13 cellular contexts compared by ENCODE assay signal in genomic region chr5:19322716-19323485, GRCh38.
DNase-seq lines count a peak whose midpoint lies in the region; ATAC-seq, FAIRE-seq and TF ChIP-seq lines count a peak whose summit lies in the region.
"Had no signal": no experiment of that assay in that cellular context is flagged by ENCODE, and none has a peak within 500 bp of the region (broad histone marks: within the 10 kb centered on the region; RNA-seq: fewer than 3 reads in every experiment).

No MANE protein-coding gene starts in this region.

- TF ChIP-seq CTCF in K562 (IDR thresholded peaks at IDR 0.05 in 2 of 3, conservative IDR thresholded peaks at IDR 0.05 in 1 of 3; ENCODE audit: insufficient read depth in 2 of 3, low read depth in 1 of 3, low read length in 3 of 3) (no peak), osteoblast (IDR thresholded peaks at IDR 0.05; ENCODE audit: extremely low read depth, low read depth, low read length) (no peak), GM13976 (IDR thresholded peaks at IDR 0.05; ENCODE audit: borderline replicate concordance, control extremely low read depth, extremely low read depth, insufficient read depth, missing control alignments) (no peak)

- H3K27me3 Mint-ChIP-seq in activated CD4-positive, alpha-beta T cell treated with anti-CD3 and anti-CD28 coated beads for 36 hours = no peaks in the 10 kb centered on the region

- no peak for TF ChIP-seq EP300 in K562 (IDR thresholded peaks at IDR 0.05; ENCODE audit: low read length)

- H3K27ac ChIP-seq in K562 (ENCODE audit: extremely low read depth, low read depth, low read length) = no peak overlapping the region
- H3K27ac ChIP-seq in osteoblast (ENCODE audit: low read depth, low read length) = no peak overlapping the region

- H3K9me3 Mint-ChIP-seq in activated CD4-positive, alpha-beta T cell treated with anti-CD3 and anti-CD28 coated beads for 36 hours (ENCODE audit: low read depth) = peaks cover 11% of the 10 kb centered on the region

- H3K4me2 ChIP-seq in K562 (ENCODE audit: insufficient read depth, low read length) (no peak overlapping the region), osteoblast (ENCODE audit: insufficient read depth, low read length) (no peak overlapping the region)

- TF ChIP-seq POLR2A in K562 (conservative IDR thresholded peaks at IDR 0.05) = no peak

- TF ChIP-seq RAD21 in K562 (CRISPR knock-in tag; conservative IDR thresholded peaks at IDR 0.05 in 1 of 2, IDR thresholded peaks at IDR 0.05 in 1 of 2) = no peak

- H3K79me2 ChIP-seq in K562 (ENCODE audit: control insufficient read depth, insufficient read depth, low read length) (no peaks in the 10 kb centered on the region), osteoblast (ENCODE audit: insufficient read depth, low read length) (no peaks in the 10 kb centered on the region)

- no peaks in the 10 kb centered on the region for H3K36me3 ChIP-seq in K562 (ENCODE audit: control insufficient read depth, insufficient read depth, low read length)
- no peaks in the 10 kb centered on the region for H3K36me3 ChIP-seq in osteoblast (ENCODE audit: insufficient read depth, low read length)

- peak; percentile 56 for ATAC-seq in GM18511 (IDR thresholded peaks at IDR 0.05; ENCODE audit: unreplicated experiment)
- ATAC-seq in K562 = peak; percentile 80
- ATAC-seq in activated CD4-positive, alpha-beta T cell treated with anti-CD3 and anti-CD28 coated beads for 36 hours = no peak
- no peak for ATAC-seq in GM21423 (IDR thresholded peaks at IDR 0.05; ENCODE audit: unreplicated experiment)

- CTCF ChIA-PET in K562 (lab: Yijun Ruan, JAX; ENCODE audit: low intra/inter-chr PET ratio) = no interaction called here
- CTCF ChIA-PET in activated CD4-positive, alpha-beta T cell treated with anti-CD3 and anti-CD28 coated beads for 36 hours (lab: Charles Lee) = no interaction called here

- in situ Hi-C loops in K562 (cut with MboI) = no loop called here
- in situ Hi-C loops in GM13976 (cut with MboI; ENCODE audit: low sequenced_read_pairs, unreplicated experiment) = no loop called here

- POLR2A ChIA-PET in K562 (lab: Yijun Ruan, JAX) = interaction anchor here (1.1 kb wide), 1 partner anchor 15 kb away, joined by 3 read pairs; no protein-coding TSS in a partner anchor
- POLR2A ChIA-PET in activated CD4-positive, alpha-beta T cell treated with anti-CD3 and anti-CD28 coated beads for 36 hours (lab: Charles Lee) = no interaction called here

- no peaks in the 10 kb centered on the region for H3K4me1 ChIP-seq in K562 (replicated peaks in 1 of 2; ENCODE audit: control insufficient read depth in 2 of 2, insufficient read depth in 2 of 2, low read length in 2 of 2)
- H3K4me1 ChIP-seq in osteoblast (ENCODE audit: insufficient read depth, low read length) = no peaks in the 10 kb centered on the region

- WGBS in K562 (ENCODE audit: insufficient coverage, low coverage, missing lambda C conversion rate) = 6% methylated on average over 4 of the region's 4 CpGs

- BruUV-seq in K562 (replicated peaks; lab: Mats Ljungman, UMichigan) = no TSS peak

- H3K9ac ChIP-seq in K562 (ENCODE audit: insufficient read depth in 1 of 2, low read depth in 2 of 2, low read length in 2 of 2) = no peak overlapping the region

- H3K27me3 ChIP-seq in K562 (ENCODE audit: control insufficient read depth in 2 of 2, insufficient read depth in 2 of 2, low read length in 2 of 2) = no peaks in the 10 kb centered on the region
- no peaks in the 10 kb centered on the region for H3K27me3 ChIP-seq in osteoblast (ENCODE audit: insufficient read depth, low read length)

- H2AFZ ChIP-seq in K562 (ENCODE audit: low read depth, low read length) (peak overlapping the region; percentile 21; the same call in 1 of the 2 replicates), osteoblast (ENCODE audit: low read length) (no peak overlapping the region)

- no peaks in the 10 kb centered on the region for H3K4me1 Mint-ChIP-seq in activated CD4-positive, alpha-beta T cell treated with anti-CD3 and anti-CD28 coated beads for 36 hours

- H3K9me3 ChIP-seq in K562 (replicated peaks; ENCODE audit: control insufficient read depth, insufficient read depth, low read depth, low read length) (no peaks in the 10 kb centered on the region), osteoblast (ENCODE audit: low read depth, low read length) (no peaks in the 10 kb centered on the region)

- DNase-seq in LoVo (ENCODE audit: low spot score) = peak; percentile 51
- DNase-seq in K562 (ENCODE audit: extremely low read depth in 1 of 4, low spot score in 3 of 4) = peak in 2 of 4 experiments; percentile 19 to 49
- DNase-seq in osteoblast (ENCODE audit: insufficient read length, low spot score, missing footprints) = peak; percentile 9
- DNase-seq in activated CD4-positive, alpha-beta T cell treated with anti-CD3 and anti-CD28 coated beads for 36 hours = no peak
- no peak for DNase-seq in hepatic stellate cell (ENCODE audit: low spot score)
- no peak for DNase-seq in GM13976 (ENCODE audit: low spot score)
- DNase-seq: activated T-cell treated with anti-CD3 and anti-CD28 coated beads, Interleukin-2, amount 50 U/mL, for 48 hours; kidney; NCI-H1930; right cardiac atrium had no signal

- no peak overlapping the region for H3K4me3 Mint-ChIP-seq in activated CD4-positive, alpha-beta T cell treated with anti-CD3 and anti-CD28 coated beads for 36 hours

- peak; percentile 76 for FAIRE-seq in K562 (lab: Jason Lieb, UNC)
- FAIRE-seq: G401.6, kidney had no signal

- H3K27ac Mint-ChIP-seq in activated CD4-positive, alpha-beta T cell treated with anti-CD3 and anti-CD28 coated beads for 36 hours = no peak overlapping the region

- H3K9me1 ChIP-seq in K562 (ENCODE audit: control insufficient read depth, insufficient read depth, low read length) = no peaks in the 10 kb centered on the region

- intact Hi-C loops in K562 (cut with micrococcal nuclease) = no loop called here
- intact Hi-C loops in activated CD4-positive, alpha-beta T cell treated with anti-CD3 and anti-CD28 coated beads for 36 hours (cut with DNase I, micrococcal nuclease) = no loop called here

- H3K36me3 Mint-ChIP-seq in activated CD4-positive, alpha-beta T cell treated with anti-CD3 and anti-CD28 coated beads for 36 hours (ENCODE audit: low read depth) = no peaks in the 10 kb centered on the region

- H4K20me1 ChIP-seq in K562 (replicated peaks; ENCODE audit: control insufficient read depth, insufficient read depth, low read length) = no peaks in the 10 kb centered on the region
- H4K20me1 ChIP-seq in osteoblast (ENCODE audit: insufficient read depth, low read length) = no peaks in the 10 kb centered on the region

- H3K4me3 ChIP-seq in K562 = no peak overlapping the region
- no peak overlapping the region for H3K4me3 ChIP-seq in osteoblast (ENCODE audit: insufficient read depth, low read length)

TF ChIP-seq in K562, 482 proteins besides CTCF, POLR2A, EP300 and RAD21 (continues in another document):
- peak; percentile 88 for TF ChIP-seq ZNF316 (IDR thresholded peaks at IDR 0.05)
- TF ChIP-seq NFE2L1 (tag; IDR thresholded peaks at IDR 0.05; ENCODE audit: borderline replicate concordance, low read depth) = peak; percentile 33; the same call in 1 of the 2 replicates
- no peak for TF ChIP-seq TARDBP (IDR thresholded peaks at IDR 0.05)
- no peak for TF ChIP-seq ESRRB (CRISPR knock-in tag; IDR thresholded peaks at IDR 0.05; ENCODE audit: borderline replicate concordance)
- peak; percentile 91 for TF ChIP-seq MAFG (tag; conservative IDR thresholded peaks at IDR 0.05)
- TF ChIP-seq ATF3 (IDR thresholded peaks at IDR 0.05) = 0 out of 2 replicates have a peak, but pooled peaks have one; percentile 27
- TF ChIP-seq ATF3 (CRISPR knock-in tag; conservative IDR thresholded peaks at IDR 0.05) = no peak
- peak; percentile 62 for TF ChIP-seq MAFF (IDR thresholded peaks at IDR 0.05; ENCODE audit: low read length)
- peak; percentile 63 for TF ChIP-seq MAFK (IDR thresholded peaks at IDR 0.05; ENCODE audit: low read length)
- TF ChIP-seq USF1 (CRISPR knock-in tag; IDR thresholded peaks at IDR 0.05) = no peak
- TF ChIP-seq HMG20B (CRISPR knock-in tag; IDR thresholded peaks at IDR 0.05) = no peak
- TF ChIP-seq C11orf30 (IDR thresholded peaks at IDR 0.05; ENCODE audit: low read depth) = peak; percentile 76
- no peak for TF ChIP-seq CREB1 (IDR thresholded peaks at IDR 0.05)
- TF ChIP-seq CREB1 (CRISPR knock-in tag; IDR thresholded peaks at IDR 0.05) = no peak
- TF ChIP-seq ARHGAP35 (IDR thresholded peaks at IDR 0.05; ENCODE audit: partially characterized antibody) = no peak
- TF ChIP-seq ZNF121 (CRISPR knock-in tag; conservative IDR thresholded peaks at IDR 0.05) = no peak
- TF ChIP-seq ZBTB12 (CRISPR knock-in tag; IDR thresholded peaks at IDR 0.05) = no peak

Comparison
In these comparisons a context has a peak if more than half of its experiments do, and no peak if none do; other contexts are left out.
1. ATAC-seq: peak in GM18511 (single experiment) and K562 (single experiment); none in activated CD4-positive, alpha-beta T cell treated with anti-CD3 and anti-CD28 coated beads for 36 hours (single experiment) and GM21423 (single experiment).
2. DNase-seq: peak in LoVo (single experiment) and osteoblast (single experiment); none in activated CD4-positive, alpha-beta T cell treated with anti-CD3 and anti-CD28 coated beads for 36 hours (single experiment), hepatic stellate cell (single experiment) and GM13976 (single experiment).